In genomic region chr4:66574145-66574978, GRCh38 we compare ENCODE assay signal across 16 cellular contexts.
DNase-seq lines count a peak whose midpoint lies in the region; FAIRE-seq and TF ChIP-seq lines count a peak whose summit lies in the region.
"Had no signal": no experiment of that assay in that cellular context is flagged by ENCODE, and none has a peak within 500 bp of the region (broad histone marks: within the 10 kb centered on the region; RNA-seq: fewer than 3 reads in every experiment).

No MANE protein-coding gene starts in this region.

- WGBS in hepatocyte (ENCODE audit: low lambda C conversion rate, missing lambda C conversion rate) = 75% methylated on average over 7 of the region's 7 CpGs

- no peak for FAIRE-seq in frontal cortex (lab: Jason Lieb, UNC)
- FAIRE-seq in urothelium cell line (lab: Jason Lieb, UNC) = no peak

- no peaks in the 10 kb centered on the region for H3K79me2 ChIP-seq in hepatocyte

- H3K9me2 ChIP-seq in hepatocyte (replicated peaks; ENCODE audit: insufficient read depth) = no peaks in the 10 kb centered on the region

- DNase-seq in AG09309 (ENCODE audit: low read depth) (peak; percentile 66), LHCN-M2 (ENCODE audit: low read depth) (peak; percentile 70), astrocyte of the hippocampus (ENCODE audit: low read depth, low spot score) (peak; percentile 90), hepatocyte (ENCODE audit: low spot score) (peak; percentile 22), frontal cortex (ENCODE audit: low spot score in 2 of 2) (no peak), urothelium cell line (ENCODE audit: low spot score) (no peak), COR-L47 (lab: John Stamatoyannopoulos, UW) (no peak)
- DNase-seq in activated CD4-positive, alpha-beta T cell treated with anti-CD3 and anti-CD28 coated beads for 48 hours = no peak
- DNase-seq: activated CD8-positive, alpha-beta T cell treated with anti-CD3 and anti-CD28 coated beads for 36 hours; activated effector memory CD4-positive, alpha-beta T cell treated with anti-CD3 and anti-CD28 coated beads, Interleukin-2, amount 50 U/mL, for 16 hours; caudate nucleus; NCI-H1092; stimulated activated CD4-positive, alpha-beta T cell treated with anti-CD3 and anti-CD28 coated beads, Interleukin-4, amount 100 ng/mL, for 1 hour; stimulated activated naive B cell treated with anti-CD40 and anti-IgM and Interleukin-4, amounts not matched to agents 10 μg/mL and 1 μg/mL and 100 μg/mL, for 72 hours had no signal

- H4K20me1 ChIP-seq in hepatocyte (ENCODE audit: insufficient read depth, poor library complexity, severe bottlenecking) = no peaks in the 10 kb centered on the region

- H3K4me1 ChIP-seq in hepatocyte (ENCODE audit: insufficient read depth) = no peaks in the 10 kb centered on the region
- H3K4me1 ChIP-seq: psoas muscle had no signal

- no peaks in the 10 kb centered on the region for H3K9me3 ChIP-seq in hepatocyte (ENCODE audit: low read depth)
- H3K9me3 ChIP-seq: mucosa of descending colon, psoas muscle had no signal

- no peaks in the 10 kb centered on the region for H3K27me3 ChIP-seq in hepatocyte

- peak overlapping the region; percentile 73 for H3K27ac ChIP-seq in hepatocyte
- H3K27ac ChIP-seq: psoas muscle had no signal

- no peak for TF ChIP-seq CTCF in AG09309 (IDR thresholded peaks at IDR 0.05; ENCODE audit: control insufficient read depth, insufficient read depth, low read depth, low read length, missing control alignments)
- no peak for TF ChIP-seq CTCF in hepatocyte (IDR thresholded peaks at IDR 0.05; ENCODE audit: poor library complexity)

- H3K4me2 ChIP-seq in hepatocyte = peak overlapping the region; percentile 38

- peak overlapping the region; percentile 3 for H2AFZ ChIP-seq in hepatocyte

- H3K4me3 ChIP-seq in AG09309 (ENCODE audit: control insufficient read depth, low read depth, low read length) = no peak overlapping the region
- H3K4me3 ChIP-seq in hepatocyte = no peak overlapping the region
- H3K4me3 ChIP-seq: mucosa of descending colon, psoas muscle had no signal

- H3K36me3 ChIP-seq in hepatocyte (replicated peaks; ENCODE audit: insufficient read depth, low read depth) = no peaks in the 10 kb centered on the region

Comparison
In these comparisons a context has a peak if more than half of its experiments do, and no peak if none do; other contexts are left out.
1. DNase-seq: peak in AG09309 (single experiment), LHCN-M2 (single experiment), astrocyte of the hippocampus (single experiment) and hepatocyte (single experiment); none in frontal cortex (0 of 2), urothelium cell line (single experiment), activated CD4-positive, alpha-beta T cell treated with anti-CD3 and anti-CD28 coated beads for 48 hours (single experiment) and COR-L47 (single experiment).